In genomic region chr19:7902796-7903243, GRCh38 we compare ENCODE assay signal across 8 cellular contexts. TPM values are rescaled to one million over a fixed set of nuclear protein-coding genes. Genes with fewer than 3 reads are reported as not detected.
DNase-seq lines count a peak whose midpoint lies in the region; ATAC-seq and TF ChIP-seq lines count a peak whose summit lies in the region.

No MANE protein-coding gene starts in this region.

- peak; percentile 17 for DNase-seq in NOMO-1 treated with DMSO at 0.1 percent for 48 hours (lab: John Stamatoyannopoulos, UW; ENCODE audit: unreplicated experiment)
- DNase-seq in NOMO-1 treated with dmso at 0.1 percent for 144 hours (lab: John Stamatoyannopoulos, UW; ENCODE audit: unreplicated experiment): no peak
- DNase-seq in T-cell: no peak
- no peak for DNase-seq in glutamatergic neuron
- no peak for DNase-seq in smooth muscle cell (lab: John Stamatoyannopoulos, UW; ENCODE audit: unreplicated experiment)
- no peak for DNase-seq in inferior parietal cortex (ENCODE audit: extremely low spot score)
- no peak for DNase-seq in DMS153 (lab: John Stamatoyannopoulos, UW)
- DNase-seq in posterior vena cava (ENCODE audit: low spot score): no peak

- H4K20me1 ChIP-seq in smooth muscle cell (ENCODE audit: low read depth): peaks cover 38% of the 10 kb centered on the region

- peaks cover 27 to 32% (median 31%) of the 10 kb centered on the region in 3 donors for H3K4me1 Mint-ChIP-seq in T-cell
- H3K4me1 Mint-ChIP-seq in glutamatergic neuron (ENCODE audit: low read depth, unreplicated experiment): peaks cover 10% of the 10 kb centered on the region

- H3K9me3 Mint-ChIP-seq in T-cell (no peaks in the 10 kb centered on the region), glutamatergic neuron (ENCODE audit: unreplicated experiment) (peaks cover 11% of the 10 kb centered on the region)

- peak overlapping the region; percentile 66 for H3K27ac ChIP-seq in smooth muscle cell (ENCODE audit: low read depth)

- no peaks in the 10 kb centered on the region for H3K27me3 Mint-ChIP-seq in T-cell
- H3K27me3 Mint-ChIP-seq in glutamatergic neuron (ENCODE audit: unreplicated experiment): peaks cover 12% of the 10 kb centered on the region

- H3K4me1 ChIP-seq in smooth muscle cell (ENCODE audit: low read depth): peaks cover 14% of the 10 kb centered on the region

- H3K79me2 ChIP-seq in smooth muscle cell (ENCODE audit: low read depth): peaks cover 43% of the 10 kb centered on the region

- peak overlapping the region; percentile 89 for H3K4me2 ChIP-seq in smooth muscle cell

- WGBS in smooth muscle cell (ENCODE audit: low lambda C conversion rate): 42% methylated on average over 20 of the region's 20 CpGs

- POLR2A ChIA-PET in T-cell (lab: Charles Lee): interaction anchor here (0.9 to 1.5 kb wide), 2 partner anchors 18 to 265 kb away, joined by 3 to 9 read pairs; partner anchors contain the start of gene SNAPC2 (in 1 of the 2)

- H2AFZ ChIP-seq in smooth muscle cell (ENCODE audit: low read depth): peak overlapping the region; percentile 24

- peak overlapping the region; percentile 83 to 88 (median 87) for H3K4me3 Mint-ChIP-seq in T-cell
- peak overlapping the region; percentile 91 for H3K4me3 Mint-ChIP-seq in glutamatergic neuron (ENCODE audit: unreplicated experiment)

- H3K9me3 ChIP-seq in smooth muscle cell (replicated peaks; ENCODE audit: low read depth): no peaks in the 10 kb centered on the region

- CTCF ChIA-PET in T-cell (lab: Charles Lee): interaction anchor here (0.5 to 1.3 kb wide), 12 partner anchors 15 to 384 kb away, joined by 3 to 28 read pairs (median 5); partner anchors contain the start of genes PET100 (in 1 of the 2), SNAPC2 (in 1 of the 2), TIMM44 (in 1 of the 2) and TRAPPC5 (in 1 of the 2)

- ATAC-seq in T-cell (replicated peaks in 1 of 4): no peak

- H3K9ac ChIP-seq in smooth muscle cell (ENCODE audit: low read depth): peak overlapping the region; percentile 66

- peaks cover 7% of the 10 kb centered on the region for H3K36me3 Mint-ChIP-seq in T-cell
- no peaks in the 10 kb centered on the region for H3K36me3 Mint-ChIP-seq in glutamatergic neuron (ENCODE audit: unreplicated experiment)

- peak overlapping the region; percentile 51 for H3K4me3 ChIP-seq in smooth muscle cell

- intact Hi-C loops in posterior vena cava (cut with DNase I): no loop called here

- H3K27ac Mint-ChIP-seq in T-cell (peak overlapping the region; percentile 87 to 90), glutamatergic neuron (ENCODE audit: unreplicated experiment) (peak overlapping the region; percentile 90)

- H3K27me3 ChIP-seq in smooth muscle cell (ENCODE audit: low read depth): no peaks in the 10 kb centered on the region

- no peaks in the 10 kb centered on the region for H3F3A ChIP-seq in smooth muscle cell (ENCODE audit: low read depth)

- TF ChIP-seq CTCF in glutamatergic neuron (IDR thresholded peaks at IDR 0.05; ENCODE audit: partially characterized antibody, unreplicated experiment) (no peak), smooth muscle cell (IDR thresholded peaks at IDR 0.05; ENCODE audit: borderline replicate concordance, insufficient read depth, poor library complexity, severe bottlenecking) (no peak)

- no peaks in the 10 kb centered on the region for H3K36me3 ChIP-seq in smooth muscle cell (ENCODE audit: low read depth)

RNA-seq across cellular contexts. Expression of gene MAP2K7, which starts 0.9 kb away (rescaled TPM):
- total RNA-seq in T-cell (10 to 100 TPM; 68.1 to 93.1 (median 73.5) TPM), glutamatergic neuron (ENCODE audit: unreplicated experiment) (44.2 TPM), smooth muscle cell (6.7 and 8.2 TPM in 2 replicates), posterior vena cava (10 to 100 TPM; 22.2 to 26.6 TPM)
- 9.2 and 13.1 TPM in 2 replicates for polyA plus RNA-seq in smooth muscle cell

RNA-seq across cellular contexts. Expression of gene TGFBR3L, which starts 11.8 kb away (rescaled TPM):
- total RNA-seq in T-cell: 1 to 10 TPM in 3 of 5 donors, under 1 TPM in 2; 0.76 to 4.5 (median 1.3) TPM
- 0.69 TPM for total RNA-seq in glutamatergic neuron (ENCODE audit: unreplicated experiment)
- total RNA-seq in smooth muscle cell: 18.7 and 20.7 TPM in 2 replicates
- 44.0 and 46.6 TPM in 2 replicates for polyA plus RNA-seq in smooth muscle cell
- total RNA-seq in posterior vena cava: 1 to 10 TPM; 1.5 to 4.4 TPM

RNA-seq across cellular contexts. Expression of gene LRRC8E, which starts 14.5 kb away (rescaled TPM):
- under 1 TPM in 1 of 5 donors, not detected in 4; 0.06 TPM for total RNA-seq in T-cell
- total RNA-seq in glutamatergic neuron (ENCODE audit: unreplicated experiment): not detected
- total RNA-seq in smooth muscle cell: 7.6 and 7.8 TPM in 2 replicates
- 6.3 and 7.4 TPM in 2 replicates for polyA plus RNA-seq in smooth muscle cell
- not detected for total RNA-seq in posterior vena cava

RNA-seq across cellular contexts. Expression of gene SNAPC2, which starts 17.3 kb away (rescaled TPM):
- total RNA-seq in T-cell: 10 to 100 TPM in 4 of 5 donors, 1 to 10 TPM in 1; 9.0 to 22.9 (median 18.6) TPM
- total RNA-seq in glutamatergic neuron (ENCODE audit: unreplicated experiment): 18.6 TPM
- 9.5 and 18.2 TPM in 2 replicates for total RNA-seq in smooth muscle cell
- 35.0 and 35.3 TPM in 2 replicates for polyA plus RNA-seq in smooth muscle cell
- total RNA-seq in posterior vena cava: 10 to 100 TPM; 25.4 to 28.7 TPM

RNA-seq across cellular contexts. Expression of gene CTXN1, which starts 23.1 kb away (rescaled TPM):
- under 1 TPM in 4 of 5 donors, not detected in 1; 0.19 to 0.47 (median 0.30) TPM for total RNA-seq in T-cell
- total RNA-seq in glutamatergic neuron (ENCODE audit: unreplicated experiment): 90.6 TPM
- 4.8 and 6.0 TPM in 2 replicates for total RNA-seq in smooth muscle cell
- polyA plus RNA-seq in smooth muscle cell: 25.4 and 26.0 TPM in 2 replicates
- total RNA-seq in posterior vena cava: 10 to 100 TPM in 1 of 2 donors, 1 to 10 TPM in 1; 5.9 to 11.7 TPM
